Comparison of ENCODE assay signal across 11 cellular contexts in genomic region chr2:239258248-239258647, GRCh38.
DNase-seq lines count a peak whose midpoint lies in the region; ATAC-seq and TF ChIP-seq lines count a peak whose summit lies in the region.
"Had no signal": no experiment of that assay in that cellular context is flagged by ENCODE, and none has a peak within 500 bp of the region (broad histone marks: within the 10 kb centered on the region; RNA-seq: fewer than 3 reads in every experiment).

No MANE protein-coding gene starts in this region.

- H3K4me3 ChIP-seq in DND-41 (ENCODE audit: low read depth in 1 of 2, low read length in 2 of 2) (no peak overlapping the region), Loucy (ENCODE audit: low read length, poor library complexity, severe bottlenecking) (no peak overlapping the region), adrenal gland (no peak overlapping the region), psoas muscle (peak overlapping the region; percentile 8), esophagus squamous epithelium (no peak overlapping the region)

- DNase-seq in DND-41 (no peak), adrenal gland (peak in 4 of 7 donors; percentile 7 to 50 (median 12)), psoas muscle (peak in 1 of 2 donors; percentile 9), NCI-H510A treated with DMSO at 0.1 percent for 48 hours (lab: John Stamatoyannopoulos, UW) (no peak), esophagus squamous epithelium (lab: John Stamatoyannopoulos, UW) (no peak), NCI-H146 (lab: John Stamatoyannopoulos, UW) (no peak)
- DNase-seq: NCI-H1048, NCI-H2227 treated with DMSO at 0.1 percent for 48 hours, T-helper 9 cell had no signal

- TF ChIP-seq CTCF in DND-41 (IDR thresholded peaks at IDR 0.05; ENCODE audit: borderline replicate concordance, extremely low read depth, low read length, poor library complexity, severe bottlenecking) (no peak), Loucy (conservative IDR thresholded peaks at IDR 0.05; ENCODE audit: low read length) (no peak), adrenal gland (IDR thresholded peaks at IDR 0.05) (no peak), psoas muscle (IDR thresholded peaks at IDR 0.05) (no peak), esophagus squamous epithelium (IDR thresholded peaks at IDR 0.05) (no peak)

- H3K27ac ChIP-seq in DND-41 (ENCODE audit: low read length) (peak overlapping the region; percentile 63), adrenal gland (no peak overlapping the region), psoas muscle (peak overlapping the region; percentile 86), esophagus squamous epithelium (no peak overlapping the region)
- H3K27ac ChIP-seq: brain microvascular endothelial cell had no signal

- H2AFZ ChIP-seq in DND-41 (ENCODE audit: low read depth, low read length), result no peak overlapping the region
- H2AFZ ChIP-seq in Loucy (ENCODE audit: low read length), result no peak overlapping the region

- H3K79me2 ChIP-seq in DND-41 (ENCODE audit: insufficient read depth, low read length), result peaks cover 100% of the 10 kb centered on the region
- peaks cover 36% of the 10 kb centered on the region; the same call in 1 of the 2 replicates for H3K79me2 ChIP-seq in Loucy (ENCODE audit: insufficient read depth, low read length)

- no peaks in the 10 kb centered on the region for H3K27me3 ChIP-seq in DND-41 (ENCODE audit: insufficient read depth, low read length, poor library complexity)
- H3K27me3 ChIP-seq in Loucy (ENCODE audit: insufficient read depth, low read length, poor library complexity, severe bottlenecking), result peaks cover 11% of the 10 kb centered on the region
- H3K27me3 ChIP-seq in adrenal gland, result no peaks in the 10 kb centered on the region
- no peaks in the 10 kb centered on the region for H3K27me3 ChIP-seq in psoas muscle (ENCODE audit: insufficient read depth in 3 of 3, low read length in 2 of 3)
- H3K27me3 ChIP-seq in esophagus squamous epithelium, result no peaks in the 10 kb centered on the region
- H3K27me3 ChIP-seq: brain microvascular endothelial cell had no signal

- 77 to 90% (median 83%) methylated on average over 8 of the region's 8 CpGs for WGBS in adrenal gland, 4 donors
- WGBS in psoas muscle, 3 donors, result 49 to 81% (median 59%) methylated on average over 8 of the region's 8 CpGs
- WGBS in esophagus squamous epithelium, 2 donors, result 85 to 86% methylated on average over 8 of the region's 8 CpGs

- H3K4me2 ChIP-seq in DND-41 (ENCODE audit: insufficient read depth, low read length) (peak overlapping the region; percentile 9; the same call in 1 of the 2 replicates), Loucy (ENCODE audit: low read depth, low read length, poor library complexity, severe bottlenecking) (peak overlapping the region; percentile 75)

- H3K36me3 ChIP-seq in DND-41 (ENCODE audit: insufficient read depth, low read length) (peaks cover 86% of the 10 kb centered on the region), Loucy (ENCODE audit: insufficient read depth, low read length) (no peaks in the 10 kb centered on the region), adrenal gland (replicated peaks in 1 of 2) (no peaks in the 10 kb centered on the region), psoas muscle (ENCODE audit: insufficient read depth in 1 of 2, low read depth in 1 of 2) (no peaks in the 10 kb centered on the region), esophagus squamous epithelium (no peaks in the 10 kb centered on the region)
- H3K36me3 ChIP-seq: brain microvascular endothelial cell had no signal

- H3K9me3 ChIP-seq in DND-41 (ENCODE audit: insufficient read depth, low read length, severe bottlenecking), result no peaks in the 10 kb centered on the region
- peaks cover 10% of the 10 kb centered on the region for H3K9me3 ChIP-seq in Loucy (ENCODE audit: insufficient read depth, low read depth, low read length)
- no peaks in the 10 kb centered on the region for H3K9me3 ChIP-seq in adrenal gland (replicated peaks in 1 of 3)
- H3K9me3 ChIP-seq in psoas muscle, result no peaks in the 10 kb centered on the region
- no peaks in the 10 kb centered on the region for H3K9me3 ChIP-seq in esophagus squamous epithelium

- H3F3A ChIP-seq in Loucy (ENCODE audit: low read depth), result peaks cover 10% of the 10 kb centered on the region

- no peak overlapping the region for H3K9ac ChIP-seq in DND-41 (ENCODE audit: low read depth, low read length)
- no peak overlapping the region for H3K9ac ChIP-seq in Loucy (ENCODE audit: low read depth, low read length, poor library complexity, severe bottlenecking)

- H3K9me2 ChIP-seq in Loucy (replicated peaks; ENCODE audit: low read depth, low read length), result no peaks in the 10 kb centered on the region

- TF ChIP-seq POLR2A in adrenal gland (IDR thresholded peaks at IDR 0.05), result no peak
- TF ChIP-seq POLR2A in esophagus squamous epithelium (IDR thresholded peaks at IDR 0.05), result no peak

- ATAC-seq in DND-41 (ENCODE audit: insufficient read depth, low read depth) (no peak), psoas muscle (peak in 1 of 4 donors; percentile 8)

- H3K4me1 ChIP-seq in DND-41 (ENCODE audit: insufficient read depth, low read length), result peaks cover 91% of the 10 kb centered on the region
- H3K4me1 ChIP-seq in Loucy (ENCODE audit: insufficient read depth, low read length, poor library complexity, severe bottlenecking), result peaks cover 37% of the 10 kb centered on the region
- H3K4me1 ChIP-seq in adrenal gland (replicated peaks in 1 of 2), result peaks cover 0 to 49% of the 10 kb centered on the region in 2 donors
- H3K4me1 ChIP-seq in psoas muscle, result peaks cover 92% of the 10 kb centered on the region
- peaks cover 19 to 71% (median 21%) of the 10 kb centered on the region in 3 donors for H3K4me1 ChIP-seq in esophagus squamous epithelium

- intact Hi-C loops in adrenal gland (cut with DNase I), result no loop called here
- intact Hi-C loops in psoas muscle (cut with DNase I), result no loop called here
- intact Hi-C loops in esophagus squamous epithelium (cut with DNase I), result no loop called here

- peaks cover 99% of the 10 kb centered on the region for H4K20me1 ChIP-seq in DND-41 (ENCODE audit: insufficient read depth, low read length)
- H4K20me1 ChIP-seq in Loucy (ENCODE audit: insufficient read depth, low read length, poor library complexity, severe bottlenecking), result peaks cover 56% of the 10 kb centered on the region

Comparison
In these comparisons a context has a peak if more than half of its experiments do, and no peak if none do; other contexts are left out.
1. DNase-seq: peak in adrenal gland (4 of 7); none in DND-41 (single experiment), NCI-H510A treated with DMSO at 0.1 percent for 48 hours (single experiment), esophagus squamous epithelium (single experiment) and NCI-H146 (single experiment).
2. H3K27ac ChIP-seq: peak in DND-41 (single experiment) and psoas muscle (single experiment); none in adrenal gland (0 of 5) and esophagus squamous epithelium (0 of 4).